ENCODE assay signal across 8 cellular contexts in genomic region chr17:61139219-61139618, GRCh38.
DNase-seq lines count a peak whose midpoint lies in the region; ATAC-seq and TF ChIP-seq lines count a peak whose summit lies in the region.

No MANE protein-coding gene starts in this region.

- no peak overlapping the region for H3K4ac ChIP-seq in mesendoderm (ENCODE audit: low read depth, low read length)

- H3K9ac ChIP-seq in neural progenitor cell (no peak overlapping the region), mesendoderm (ENCODE audit: low read length) (no peak overlapping the region)

- H3K56ac ChIP-seq in mesendoderm (ENCODE audit: low read length), result no peak overlapping the region

- peak overlapping the region; percentile 57 for H3K4me3 Mint-ChIP-seq in activated naive CD8-positive, alpha-beta T cell treated with anti-CD3 and anti-CD28 coated beads for 36 hours
- H3K4me3 Mint-ChIP-seq in nephron (no peak overlapping the region), neural progenitor cell (no peak overlapping the region)

- H3K27me3 Mint-ChIP-seq in activated naive CD8-positive, alpha-beta T cell treated with anti-CD3 and anti-CD28 coated beads for 36 hours, result no peaks in the 10 kb centered on the region
- no peaks in the 10 kb centered on the region for H3K27me3 Mint-ChIP-seq in nephron (ENCODE audit: low read depth)
- no peaks in the 10 kb centered on the region for H3K27me3 Mint-ChIP-seq in neural progenitor cell (ENCODE audit: insufficient read depth, low read depth)

- DNase-seq in SJSA1 (ENCODE audit: low read depth in 1 of 2, low spot score in 2 of 2) (peak; percentile 62 to 68), neural progenitor cell (ENCODE audit: low spot score) (no peak), esophagus muscularis mucosa (ENCODE audit: extremely low spot score) (no peak), mesendoderm (no peak)
- DNase-seq in activated naive CD8-positive, alpha-beta T cell treated with anti-CD3 and anti-CD28 coated beads for 36 hours, result peak; percentile 29

- H2BK120ac ChIP-seq in mesendoderm (ENCODE audit: low read depth, low read length), result no peak overlapping the region

- H2AFZ ChIP-seq in neural progenitor cell (replicated peaks), result no peak overlapping the region

- H2BK5ac ChIP-seq in mesendoderm (ENCODE audit: low read length), result no peak overlapping the region

- no peaks in the 10 kb centered on the region for H3K36me3 Mint-ChIP-seq in activated naive CD8-positive, alpha-beta T cell treated with anti-CD3 and anti-CD28 coated beads for 36 hours
- H3K36me3 Mint-ChIP-seq in nephron (ENCODE audit: low read depth), result no peaks in the 10 kb centered on the region
- H3K36me3 Mint-ChIP-seq in neural progenitor cell, result no peaks in the 10 kb centered on the region

- H3K27ac ChIP-seq in SJSA1 (peak overlapping the region; percentile 15; the same call in 1 of the 2 replicates), neural progenitor cell (no peak overlapping the region), esophagus muscularis mucosa (replicated peaks in 1 of 4) (no peak overlapping the region), mesendoderm (ENCODE audit: low read depth, low read length) (no peak overlapping the region)

- no peak overlapping the region for H4K5ac ChIP-seq in mesendoderm (ENCODE audit: low read length)

- H4K20me1 ChIP-seq in neural progenitor cell (ENCODE audit: low read depth), result no peaks in the 10 kb centered on the region

- TF ChIP-seq POLR2A in esophagus muscularis mucosa (IDR thresholded peaks at IDR 0.05; ENCODE audit: low read depth), result no peak

- H3K18ac ChIP-seq in mesendoderm (ENCODE audit: low read length), result no peak overlapping the region

- no peaks in the 10 kb centered on the region for H3K36me3 ChIP-seq in SJSA1
- no peaks in the 10 kb centered on the region for H3K36me3 ChIP-seq in neural progenitor cell
- H3K36me3 ChIP-seq in esophagus muscularis mucosa, result no peaks in the 10 kb centered on the region
- H3K36me3 ChIP-seq in mesendoderm (ENCODE audit: control insufficient read depth, insufficient read depth, low read length), result no peaks in the 10 kb centered on the region

- H3K4me2 ChIP-seq in neural progenitor cell (no peak overlapping the region), mesendoderm (ENCODE audit: low read length) (no peak overlapping the region)

- H3K79me2 ChIP-seq in neural progenitor cell (ENCODE audit: low read depth) (no peaks in the 10 kb centered on the region), mesendoderm (ENCODE audit: control insufficient read depth, insufficient read depth, low read length) (no peaks in the 10 kb centered on the region)

- no peak overlapping the region for H3K23ac ChIP-seq in mesendoderm (ENCODE audit: low read length)

- intact Hi-C loops in esophagus muscularis mucosa (cut with DNase I), result no loop called here

- H4K8ac ChIP-seq in mesendoderm (ENCODE audit: low read depth, low read length), result no peak overlapping the region

- TF ChIP-seq CTCF in nephron (IDR thresholded peaks at IDR 0.05; ENCODE audit: unreplicated experiment in 3 of 3) (no peak), neural progenitor cell (IDR thresholded peaks at IDR 0.05) (no peak), esophagus muscularis mucosa (IDR thresholded peaks at IDR 0.05) (no peak)

- no peaks in the 10 kb centered on the region for H3K27me3 ChIP-seq in SJSA1 (replicated peaks)
- no peaks in the 10 kb centered on the region for H3K27me3 ChIP-seq in neural progenitor cell
- no peaks in the 10 kb centered on the region for H3K27me3 ChIP-seq in esophagus muscularis mucosa
- no peaks in the 10 kb centered on the region for H3K27me3 ChIP-seq in mesendoderm (ENCODE audit: insufficient read depth, low read length, poor library complexity)

- no peaks in the 10 kb centered on the region for H3F3A ChIP-seq in neural progenitor cell (ENCODE audit: low read depth)

- H2BK15ac ChIP-seq in mesendoderm (replicated peaks; ENCODE audit: low read depth), result no peak overlapping the region

- H3K4me3 ChIP-seq in SJSA1 (no peak overlapping the region), neural progenitor cell (no peak overlapping the region), esophagus muscularis mucosa (no peak overlapping the region), mesendoderm (ENCODE audit: low read length) (no peak overlapping the region)

- H3K4me1 Mint-ChIP-seq in activated naive CD8-positive, alpha-beta T cell treated with anti-CD3 and anti-CD28 coated beads for 36 hours, result peaks cover 18% of the 10 kb centered on the region
- peaks cover 46% of the 10 kb centered on the region for H3K4me1 Mint-ChIP-seq in nephron
- H3K4me1 Mint-ChIP-seq in neural progenitor cell, result no peaks in the 10 kb centered on the region

- TF ChIP-seq EP300 in esophagus muscularis mucosa (IDR thresholded peaks at IDR 0.05), result no peak

- H2AK5ac ChIP-seq in mesendoderm (ENCODE audit: low read length), result no peak overlapping the region

- H3K4me1 ChIP-seq in SJSA1 (replicated peaks), result peaks cover 20% of the 10 kb centered on the region
- no peaks in the 10 kb centered on the region for H3K4me1 ChIP-seq in neural progenitor cell
- peaks cover 0 to 11% (median 8%) of the 10 kb centered on the region in 4 donors for H3K4me1 ChIP-seq in esophagus muscularis mucosa
- no peaks in the 10 kb centered on the region for H3K4me1 ChIP-seq in mesendoderm (ENCODE audit: control insufficient read depth, low read depth, low read length)

- H3K9me3 ChIP-seq in SJSA1 (replicated peaks) (no peaks in the 10 kb centered on the region), neural progenitor cell (ENCODE audit: low read depth) (no peaks in the 10 kb centered on the region), esophagus muscularis mucosa (no peaks in the 10 kb centered on the region)

- no peaks in the 10 kb centered on the region for H3K79me1 ChIP-seq in mesendoderm (ENCODE audit: low read length)

- H3K9me3 Mint-ChIP-seq in activated naive CD8-positive, alpha-beta T cell treated with anti-CD3 and anti-CD28 coated beads for 36 hours, result no peaks in the 10 kb centered on the region
- H3K9me3 Mint-ChIP-seq in nephron (no peaks in the 10 kb centered on the region), neural progenitor cell (no peaks in the 10 kb centered on the region)

- peak overlapping the region; percentile 89 for H3K27ac Mint-ChIP-seq in activated naive CD8-positive, alpha-beta T cell treated with anti-CD3 and anti-CD28 coated beads for 36 hours
- H3K27ac Mint-ChIP-seq in nephron, result peak overlapping the region; percentile 5 to 66 (median 38)
- H3K27ac Mint-ChIP-seq in neural progenitor cell, result no peak overlapping the region

- WGBS in esophagus muscularis mucosa, result 60% methylated on average over 4 of the region's 4 CpGs
- WGBS in mesendoderm (ENCODE audit: extremely low coverage, insufficient coverage, low lambda C conversion rate), result no CpG with 5 or more reads among the region's 4 CpGs

- ATAC-seq in GM18907 (IDR thresholded peaks at IDR 0.05; ENCODE audit: unreplicated experiment) (peak; percentile 92), HG03095 (IDR thresholded peaks at IDR 0.05; ENCODE audit: unreplicated experiment) (peak; percentile 96)

Comparison
In these comparisons a context has a peak if more than half of its experiments do, and no peak if none do; other contexts are left out.
1. DNase-seq: peak in SJSA1 (2 of 2) and activated naive CD8-positive, alpha-beta T cell treated with anti-CD3 and anti-CD28 coated beads for 36 hours (single experiment); none in neural progenitor cell (single experiment), esophagus muscularis mucosa (single experiment) and mesendoderm (single experiment).